Comparison of ENCODE assay signal across 14 cellular contexts in the genomic region with DNA sequence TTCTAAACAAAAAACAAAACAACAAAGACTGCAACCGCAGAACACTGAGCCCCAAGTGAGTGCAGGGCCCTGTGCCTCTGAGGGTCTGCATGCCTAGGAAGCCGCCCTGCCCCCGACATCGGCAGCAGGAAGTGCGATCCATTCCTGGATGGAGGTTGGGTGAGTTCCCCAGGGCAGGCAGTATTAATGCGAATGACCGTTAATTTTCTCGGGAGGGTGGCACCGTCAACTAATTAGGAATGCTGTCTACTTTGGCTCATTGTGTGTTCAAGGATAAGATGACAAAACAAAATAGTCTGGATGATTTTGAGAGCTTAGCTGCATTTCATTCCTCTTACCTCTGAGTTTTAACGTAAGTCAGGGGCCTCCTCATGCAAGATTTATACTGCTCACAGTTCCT. TPM values are rescaled to one million over a fixed set of nuclear protein-coding genes. Genes with fewer than 3 reads are reported as not detected.
DNase-seq lines count a peak whose midpoint lies in the region; ATAC-seq and TF ChIP-seq lines count a peak whose summit lies in the region.
"Had no signal": no experiment of that assay in that cellular context is flagged by ENCODE, and none has a peak within 500 bp of the region (broad histone marks: within the 10 kb centered on the region; RNA-seq: fewer than 3 reads in every experiment).

No MANE protein-coding gene starts in this region.

- peak overlapping the region; percentile 89 for H3K27ac Mint-ChIP-seq in osteocyte (ENCODE audit: unreplicated experiment)
- H3K27ac Mint-ChIP-seq in T-helper 17 cell, result no peak overlapping the region
- H3K27ac Mint-ChIP-seq: CD8-positive, alpha-beta memory T cell; natural killer cell treated with Interleukin-12 subunit alpha and Interleukin-12 subunit beta and Interleukin-15 and Interleukin-18, amount 100 ng/mL, for 72 hours; stimulated activated effector memory CD8-positive, alpha-beta T cell treated with anti-CD3 and anti-CD28 coated beads, Interleukin-12 subunit alpha, Interleukin-12 subunit beta, amount 100 ng/mL, for 72 hours had no signal

- H3K4me1 ChIP-seq in iPS DF 6.9 (ENCODE audit: control insufficient read depth, insufficient read depth, low read length), result no peaks in the 10 kb centered on the region

- H3K9me3 ChIP-seq in iPS DF 6.9 (ENCODE audit: control insufficient read depth, insufficient read depth, low read length) (no peaks in the 10 kb centered on the region), T-helper 17 cell (ENCODE audit: control insufficient read depth, low read length, poor library complexity, severe bottlenecking) (no peaks in the 10 kb centered on the region)

- no peaks in the 10 kb centered on the region for H3K27me3 Mint-ChIP-seq in osteocyte (ENCODE audit: unreplicated experiment)
- peaks cover 35% of the 10 kb centered on the region for H3K27me3 Mint-ChIP-seq in T-helper 17 cell

- no peaks in the 10 kb centered on the region for H3K9me3 Mint-ChIP-seq in osteocyte (ENCODE audit: unreplicated experiment)
- H3K9me3 Mint-ChIP-seq: activated T-cell treated with anti-CD3 and anti-CD28 coated beads, Interleukin-2, amount 50 U/mL, for 4 hours; natural killer cell treated with Interleukin-12 subunit alpha and Interleukin-12 subunit beta and Interleukin-15 and Interleukin-18, amount 100 ng/mL, for 72 hours; stimulated activated effector memory CD8-positive, alpha-beta T cell treated with anti-CD3 and anti-CD28 coated beads, Interleukin-12 subunit alpha, Interleukin-12 subunit beta, amount 100 ng/mL, for 72 hours had no signal

- H3K4me3 Mint-ChIP-seq in osteocyte (ENCODE audit: unreplicated experiment) (peak overlapping the region; percentile 73), T-helper 17 cell (no peak overlapping the region)
- H3K4me3 Mint-ChIP-seq: activated T-cell treated with anti-CD3 and anti-CD28 coated beads, Interleukin-2, amount 50 U/mL, for 4 hours; natural killer cell treated with Interleukin-12 subunit alpha and Interleukin-12 subunit beta and Interleukin-15 and Interleukin-18, amount 100 ng/mL, for 72 hours; stimulated activated effector memory CD8-positive, alpha-beta T cell treated with anti-CD3 and anti-CD28 coated beads, Interleukin-12 subunit alpha, Interleukin-12 subunit beta, amount 100 ng/mL, for 72 hours had no signal

- H3K4me3 ChIP-seq in iPS DF 6.9 (ENCODE audit: low read length), result peak overlapping the region; percentile 2; the same call in 1 of the 2 replicates

- no peak for TF ChIP-seq CTCF in osteocyte (IDR thresholded peaks at IDR 0.05)

- no CpG with 5 or more reads among the region's 10 CpGs for WGBS in iPS DF 6.9 (ENCODE audit: insufficient coverage, insufficient read length)

- no peak overlapping the region for H3K27ac ChIP-seq in iPS DF 6.9 (ENCODE audit: low read length)

- H3K36me3 Mint-ChIP-seq in osteocyte (ENCODE audit: unreplicated experiment), result no peaks in the 10 kb centered on the region
- H3K36me3 Mint-ChIP-seq in T-helper 17 cell (ENCODE audit: low read depth), result no peaks in the 10 kb centered on the region
- H3K36me3 Mint-ChIP-seq: CD8-positive, alpha-beta memory T cell; natural killer cell treated with Interleukin-12 subunit alpha and Interleukin-12 subunit beta and Interleukin-15 and Interleukin-18, amount 100 ng/mL, for 72 hours; stimulated activated effector memory CD8-positive, alpha-beta T cell treated with anti-CD3 and anti-CD28 coated beads, Interleukin-12 subunit alpha, Interleukin-12 subunit beta, amount 100 ng/mL, for 72 hours had no signal

- no peaks in the 10 kb centered on the region for H3K36me3 ChIP-seq in iPS DF 6.9 (ENCODE audit: control insufficient read depth, insufficient read depth, low read length)

- DNase-seq in ELF-1 (ENCODE audit: low read depth, low spot score), result peak; percentile 32
- DNase-seq in RPMI7951 (ENCODE audit: low read depth), result peak; percentile 15
- no peak for DNase-seq in iPS DF 6.9 (ENCODE audit: low read depth, low spot score)
- DNase-seq in osteocyte (ENCODE audit: extremely low spot score, unreplicated experiment), result no peak
- DNase-seq in NCI-H510A (lab: John Stamatoyannopoulos, UW), result no peak
- no peak for DNase-seq in GOT3 (lab: John Stamatoyannopoulos, UW)
- no peak for DNase-seq in T-helper 17 cell
- DNase-seq: activated CD4-positive, CD25-positive, alpha-beta regulatory T cell treated with anti-CD3 and anti-CD28 coated beads, Interleukin-2, amount 50 U/mL, for 72 hours; activated T-cell treated with anti-CD3 and anti-CD28 coated beads, Interleukin-2, amount 50 U/mL, for 4 hours; CD8-positive, alpha-beta memory T cell; NCI-H1105 had no signal

- H3K4me1 Mint-ChIP-seq in osteocyte (ENCODE audit: unreplicated experiment) (peaks cover 35% of the 10 kb centered on the region), T-helper 17 cell (peaks cover 6% of the 10 kb centered on the region)

- no peaks in the 10 kb centered on the region; the same call in 1 of the 2 replicates for H3K27me3 ChIP-seq in iPS DF 6.9 (ENCODE audit: control insufficient read depth, insufficient read depth, low read length)

- ATAC-seq in GM21737 (IDR thresholded peaks at IDR 0.05; ENCODE audit: unreplicated experiment) (no peak), T-helper 17 cell (no peak)
- ATAC-seq: activated T-cell treated with anti-CD3 and anti-CD28 coated beads, Interleukin-2, amount 50 U/mL, for 4 hours; natural killer cell treated with Interleukin-12 subunit alpha and Interleukin-12 subunit beta and Interleukin-15 and Interleukin-18, amount 100 ng/mL, for 72 hours; stimulated activated effector memory CD8-positive, alpha-beta T cell treated with anti-CD3 and anti-CD28 coated beads, Interleukin-12 subunit alpha, Interleukin-12 subunit beta, amount 100 ng/mL, for 72 hours had no signal

RNA-seq across cellular contexts. Expression of a gene that starts 3.1 kb away (rescaled TPM):
- total RNA-seq in RPMI7951 (2014; rRNA removed; shearing (Covaris generic)), result 1.1 and 1.4 TPM in 2 replicates
- total RNA-seq in osteocyte (0.32 TPM in 1 of 2 replicates, not detected in the other), T-helper 17 cell (not detected)
- total RNA-seq: activated T-cell treated with anti-CD3 and anti-CD28 coated beads, Interleukin-2, amount 50 U/mL, for 4 hours; CD8-positive, alpha-beta memory T cell; natural killer cell treated with Interleukin-12 subunit alpha and Interleukin-12 subunit beta and Interleukin-15 and Interleukin-18, amount 100 ng/mL, for 72 hours had no signal

Comparison
In these comparisons a context has a peak if more than half of its experiments do, and no peak if none do; other contexts are left out.
1. DNase-seq: peak in ELF-1 (single experiment) and RPMI7951 (single experiment); none in iPS DF 6.9 (single experiment), osteocyte (single experiment), NCI-H510A (single experiment), GOT3 (single experiment) and T-helper 17 cell (0 of 3).